1 cellular context compared by ENCODE assay signal in the genomic region with DNA sequence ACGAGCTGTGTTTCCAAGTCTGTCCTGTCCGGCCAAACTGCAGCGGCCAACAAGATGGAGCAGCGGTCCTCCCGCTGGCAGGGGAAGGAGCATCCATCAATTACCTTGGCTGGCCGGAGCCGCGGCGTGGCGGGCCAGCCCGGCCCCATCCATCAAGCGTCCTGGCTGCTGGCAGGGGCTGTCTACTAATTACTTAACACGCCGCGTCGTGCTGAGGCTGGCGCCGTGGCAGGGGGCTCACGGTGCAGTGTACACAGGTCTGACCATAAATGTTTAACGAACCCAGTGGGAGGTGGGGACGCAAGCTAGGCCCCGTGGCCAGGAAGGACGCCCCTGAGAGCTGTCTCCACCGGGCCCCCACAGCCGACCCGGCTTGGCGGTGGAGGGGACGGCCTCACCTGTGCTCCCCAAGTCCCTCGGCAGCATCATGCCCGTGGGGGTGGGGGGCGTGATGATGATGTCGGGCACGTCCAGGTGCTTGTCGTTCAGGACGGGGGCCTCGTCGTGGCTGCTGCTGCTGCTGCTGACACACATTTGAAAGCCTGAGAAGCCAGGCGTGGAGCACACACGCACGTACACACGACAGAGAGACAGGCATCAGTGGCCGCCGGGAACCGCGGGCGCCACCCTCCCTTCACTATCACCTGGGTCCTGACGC.
TF ChIP-seq lines count a peak whose summit lies in the region.

No MANE protein-coding gene starts in this region.

TF ChIP-seq in K562, 482 proteins besides CTCF, POLR2A, EP300 and RAD21:
- no peak for TF ChIP-seq ZC3H4 (CRISPR knock-in tag; IDR thresholded peaks at IDR 0.05; ENCODE audit: borderline replicate concordance)
- no peak for TF ChIP-seq ZNF3 (CRISPR knock-in tag; IDR thresholded peaks at IDR 0.05)
- TF ChIP-seq HMGN3 (IDR thresholded peaks at IDR 0.05; ENCODE audit: borderline replicate concordance, extremely low read depth, insufficient read length, low read depth, low read length): peak; percentile 25
- no peak for TF ChIP-seq ZNF77 (CRISPR knock-in tag; IDR thresholded peaks at IDR 0.05)
- TF ChIP-seq ZNF197 (CRISPR knock-in tag; IDR thresholded peaks at IDR 0.05; ENCODE audit: low read depth): no peak
- no peak for TF ChIP-seq CBFA2T2 (conservative IDR thresholded peaks at IDR 0.05)
